ENCODE assay signal across 1 cellular context in genomic region chr10:71531485-71532446, GRCh38.
TF ChIP-seq lines count a peak whose summit lies in the region.

No MANE protein-coding gene starts in this region.

TF ChIP-seq in K562, 482 proteins besides CTCF, POLR2A, EP300 and RAD21 (continued from another document):
- peak in 1 of 3 experiments; percentile 43 for TF ChIP-seq YY1 (IDR thresholded peaks at IDR 0.05; ENCODE audit: borderline replicate concordance in 1 of 3, control insufficient read depth in 1 of 3, extremely low read depth in 1 of 3, insufficient read depth in 3 of 3, insufficient read length in 1 of 3, insufficient replicate concordance in 2 of 3, low read depth in 1 of 3, low read length in 2 of 3)
- TF ChIP-seq ZNF75A (CRISPR knock-in tag; IDR thresholded peaks at IDR 0.05) = no peak
- TF ChIP-seq C11orf30 (IDR thresholded peaks at IDR 0.05; ENCODE audit: low read depth) = no peak
- no peak for TF ChIP-seq RBM39 (optimal IDR thresholded peaks at IDR 0.05; ENCODE audit: low read depth, low read length)
- TF ChIP-seq SRF (CRISPR knock-in tag; IDR thresholded peaks at IDR 0.05) = peak; percentile 95 to 100
- TF ChIP-seq ARID1B (IDR thresholded peaks at IDR 0.05) = no peak
- TF ChIP-seq ZBTB1 (CRISPR knock-in tag; IDR thresholded peaks at IDR 0.05; ENCODE audit: borderline replicate concordance, low read depth) = no peak
- TF ChIP-seq ZNF140 (CRISPR knock-in tag; IDR thresholded peaks at IDR 0.05) = no peak
- TF ChIP-seq SPI1 (IDR thresholded peaks at IDR 0.05; ENCODE audit: borderline replicate concordance, low read depth, low read length) = peak; percentile 19; the same call in 1 of the 2 replicates
- peak; percentile 47; the same call in 1 of the 2 replicates for TF ChIP-seq ZBTB33 (CRISPR knock-in tag; IDR thresholded peaks at IDR 0.05)
- TF ChIP-seq KLF1 (tag; IDR thresholded peaks at IDR 0.05) = peak; percentile 94
